Comparison of ENCODE assay signal across 21 cellular contexts in the genomic region with DNA sequence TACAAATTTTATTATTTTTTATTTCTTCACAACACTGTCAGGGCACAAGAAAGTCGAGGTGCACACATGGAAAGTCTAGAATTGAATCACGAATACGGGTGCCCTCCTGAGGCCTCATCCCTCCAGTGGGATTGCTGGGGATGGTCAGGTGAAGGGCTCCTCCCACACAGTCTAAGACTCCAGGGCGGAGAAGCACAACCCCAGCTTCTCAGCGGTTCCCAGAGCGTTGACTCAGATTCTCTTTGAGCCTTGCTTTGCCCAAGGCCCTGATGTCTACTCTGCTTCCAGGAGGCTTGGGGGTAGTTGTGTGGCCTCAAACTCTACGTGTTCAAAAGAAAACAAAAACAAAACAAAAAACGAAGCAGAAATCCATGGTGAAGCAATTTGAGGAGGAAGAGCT.
A peak's percentile ranks its signal among the peaks of the same experiment; 100 is the strongest.
DNase-seq lines count a peak whose midpoint lies in the region; ATAC-seq and TF ChIP-seq lines count a peak whose summit lies in the region.
"Had no signal": no experiment of that assay in that cellular context is flagged by ENCODE, and none has a peak within 500 bp of the region (broad histone marks: within the 10 kb centered on the region; RNA-seq: fewer than 3 reads in every experiment).

No MANE protein-coding gene starts in this region.

- no peaks in the 10 kb centered on the region for H3K36me3 ChIP-seq in esophagus muscularis mucosa
- H3K36me3 ChIP-seq: BE2C; BLaER1 treated with 17β-estradiol and CSF1 and Interleukin-3, amounts not matched to agents 10 nM and 100 nM had no signal

- H3K27me3 ChIP-seq in esophagus muscularis mucosa = peaks cover 0 to 6% (median 0%) of the 10 kb centered on the region in 4 donors
- H3K27me3 ChIP-seq: BE2C had no signal

- TF ChIP-seq EP300 in esophagus muscularis mucosa (IDR thresholded peaks at IDR 0.05) = no peak

- no peak overlapping the region for H3K4me3 ChIP-seq in esophagus muscularis mucosa
- H3K4me3 ChIP-seq: A549; BLaER1 treated with 17β-estradiol and CSF1 and Interleukin-3, amounts not matched to agents 10 nM and 100 nM had no signal

- H3K27ac Mint-ChIP-seq in nephron progenitor cell = peak overlapping the region; percentile 94
- H3K27ac Mint-ChIP-seq: CD14-positive monocyte; CD4-positive, alpha-beta T cell; CD8-positive, alpha-beta memory T cell had no signal

- no peak for TF ChIP-seq POLR2A in esophagus muscularis mucosa (IDR thresholded peaks at IDR 0.05; ENCODE audit: low read depth)

- H3K4me3 Mint-ChIP-seq in nephron progenitor cell = no peak overlapping the region
- H3K4me3 Mint-ChIP-seq: CD14-positive monocyte; CD4-positive, alpha-beta T cell; CD8-positive, alpha-beta memory T cell had no signal

- peaks cover 19% of the 10 kb centered on the region for H3K36me3 Mint-ChIP-seq in nephron progenitor cell (ENCODE audit: low read depth)
- H3K36me3 Mint-ChIP-seq: CD8-positive, alpha-beta memory T cell had no signal

- DNase-seq in RPMI7951 (ENCODE audit: low read depth) (peak; percentile 54), esophagus muscularis mucosa (ENCODE audit: extremely low spot score) (peak; percentile 62), nephron progenitor cell (no peak), NCI-H748 (lab: John Stamatoyannopoulos, UW; ENCODE audit: unreplicated experiment) (no peak), NCI-H187 (lab: John Stamatoyannopoulos, UW) (no peak)
- DNase-seq: 8988T; ACHN; AML-193; BE2C; CD4-positive, alpha-beta T cell; CD8-positive, alpha-beta memory T cell; DMS 273 treated with DMSO at 0.1 percent for 48 hours; DMS79; EL; GDM1; GOT3; HCEC 1CT had no signal

- ATAC-seq in HG03196 (IDR thresholded peaks at IDR 0.05; ENCODE audit: unreplicated experiment) = no peak
- ATAC-seq: A549 had no signal

- TF ChIP-seq CTCF in esophagus muscularis mucosa (IDR thresholded peaks at IDR 0.05) (no peak), nephron progenitor cell (IDR thresholded peaks at IDR 0.05) (no peak)

- peaks cover 58% of the 10 kb centered on the region for H3K4me1 Mint-ChIP-seq in nephron progenitor cell
- H3K4me1 Mint-ChIP-seq: CD8-positive, alpha-beta memory T cell had no signal

- H3K27me3 Mint-ChIP-seq in nephron progenitor cell (ENCODE audit: low read depth, poor library complexity) = peaks cover 6% of the 10 kb centered on the region

- intact Hi-C loops in esophagus muscularis mucosa (cut with DNase I) = no loop called here

- 81% methylated on average over 8 of the region's 8 CpGs for WGBS in esophagus muscularis mucosa

- H3K9me3 Mint-ChIP-seq in nephron progenitor cell = peaks cover 12% of the 10 kb centered on the region
- H3K9me3 Mint-ChIP-seq: CD4-positive, alpha-beta T cell; CD8-positive, alpha-beta memory T cell had no signal

- H3K27ac ChIP-seq in esophagus muscularis mucosa (replicated peaks in 1 of 4) = no peak overlapping the region
- H3K27ac ChIP-seq: A549; BLaER1 treated with 17β-estradiol and CSF1 and Interleukin-3, amounts not matched to agents 10 nM and 100 nM had no signal

- H3K9me3 ChIP-seq in esophagus muscularis mucosa = no peaks in the 10 kb centered on the region
- H3K9me3 ChIP-seq: A549; BE2C; BLaER1 treated with 17β-estradiol and CSF1 and Interleukin-3, amounts not matched to agents 10 nM and 100 nM had no signal

- H3K4me1 ChIP-seq in esophagus muscularis mucosa = no peaks in the 10 kb centered on the region
- H3K4me1 ChIP-seq: A549, BE2C had no signal

Comparison
In these comparisons a context has a peak if more than half of its experiments do, and no peak if none do; other contexts are left out.
1. DNase-seq: peak in RPMI7951 (single experiment) and esophagus muscularis mucosa (single experiment); none in nephron progenitor cell (single experiment), NCI-H748 (single experiment) and NCI-H187 (0 of 2).